19 cellular contexts compared by ENCODE assay signal in genomic region chr7:140463111-140463510, GRCh38. TPM values are rescaled to one million over a fixed set of nuclear protein-coding genes. Genes with fewer than 3 reads are reported as not detected.
DNase-seq lines count a peak whose midpoint lies in the region; ATAC-seq lines count a peak whose summit lies in the region.
"Had no signal": no experiment of that assay in that cellular context is flagged by ENCODE, and none has a peak within 500 bp of the region (broad histone marks: within the 10 kb centered on the region; RNA-seq: fewer than 3 reads in every experiment).

No MANE protein-coding gene starts in this region.

- peaks cover 31% of the 10 kb centered on the region for H3K36me3 Mint-ChIP-seq in activated CD4-positive, alpha-beta memory T cell treated with anti-CD3 and anti-CD28 coated beads for 36 hours
- H3K36me3 Mint-ChIP-seq in activated CD4-positive, alpha-beta memory T cell treated with anti-CD3 and anti-CD28 coated beads, Interleukin-2, amount 10 ng/mL, durations not matched to agents 7 days and 5 days (ENCODE audit: low read depth) = peaks cover 48% of the 10 kb centered on the region
- peaks cover 5% of the 10 kb centered on the region for H3K36me3 Mint-ChIP-seq in activated naive CD8-positive, alpha-beta T cell
- peaks cover 4% of the 10 kb centered on the region for H3K36me3 Mint-ChIP-seq in activated naive CD8-positive, alpha-beta T cell treated with anti-CD3 and anti-CD28 coated beads for 36 hours
- peaks cover 22% of the 10 kb centered on the region for H3K36me3 Mint-ChIP-seq in activated naive CD8-positive, alpha-beta T cell treated with anti-CD3 and anti-CD28 coated beads, Interleukin-2, amount 50 U/mL, for 24 hours (ENCODE audit: low read depth)
- H3K36me3 Mint-ChIP-seq in stimulated activated effector memory CD8-positive, alpha-beta T cell treated with anti-CD3 and anti-CD28 coated beads, Interleukin-12 subunit alpha, Interleukin-12 subunit beta, amount 100 ng/mL, for 72 hours = peaks cover 97% of the 10 kb centered on the region

- POLR2A ChIA-PET in activated CD4-positive, alpha-beta memory T cell treated with anti-CD3 and anti-CD28 coated beads for 36 hours (lab: Charles Lee) = interaction anchor here (1.1 to 2.8 kb wide), 2 partner anchors 8 to 14 kb away, joined by 3 to 16 read pairs; no protein-coding TSS in a partner anchor
- POLR2A ChIA-PET in activated CD4-positive, alpha-beta memory T cell treated with anti-CD3 and anti-CD28 coated beads, Interleukin-2, amount 10 ng/mL, durations not matched to agents 7 days and 5 days (lab: Charles Lee) = no interaction called here

- peaks cover 24% of the 10 kb centered on the region for H3K4me1 Mint-ChIP-seq in activated CD4-positive, alpha-beta memory T cell treated with anti-CD3 and anti-CD28 coated beads for 36 hours (ENCODE audit: low read depth)
- peaks cover 10% of the 10 kb centered on the region for H3K4me1 Mint-ChIP-seq in activated CD4-positive, alpha-beta memory T cell treated with anti-CD3 and anti-CD28 coated beads, Interleukin-2, amount 10 ng/mL, durations not matched to agents 7 days and 5 days
- H3K4me1 Mint-ChIP-seq in activated naive CD8-positive, alpha-beta T cell (ENCODE audit: low read depth) = peaks cover 18% of the 10 kb centered on the region
- H3K4me1 Mint-ChIP-seq in activated naive CD8-positive, alpha-beta T cell treated with anti-CD3 and anti-CD28 coated beads for 36 hours = peaks cover 13% of the 10 kb centered on the region
- peaks cover 8% of the 10 kb centered on the region for H3K4me1 Mint-ChIP-seq in activated naive CD8-positive, alpha-beta T cell treated with anti-CD3 and anti-CD28 coated beads, Interleukin-2, amount 50 U/mL, for 24 hours
- H3K4me1 Mint-ChIP-seq in stimulated activated effector memory CD8-positive, alpha-beta T cell treated with anti-CD3 and anti-CD28 coated beads, Interleukin-12 subunit alpha, Interleukin-12 subunit beta, amount 100 ng/mL, for 72 hours = peaks cover 2% of the 10 kb centered on the region

- no peak for DNase-seq in activated CD4-positive, alpha-beta memory T cell treated with anti-CD3 and anti-CD28 coated beads for 36 hours
- no peak for DNase-seq in activated CD4-positive, alpha-beta memory T cell treated with anti-CD3 and anti-CD28 coated beads, Interleukin-2, amount 10 ng/mL, durations not matched to agents 7 days and 5 days
- DNase-seq in activated naive CD8-positive, alpha-beta T cell treated with anti-CD3 and anti-CD28 coated beads for 36 hours = no peak
- DNase-seq in activated naive CD8-positive, alpha-beta T cell treated with anti-CD3 and anti-CD28 coated beads, Interleukin-2, amount 50 U/mL, for 24 hours = no peak
- no peak for DNase-seq in stimulated activated effector memory CD8-positive, alpha-beta T cell treated with anti-CD3 and anti-CD28 coated beads, Interleukin-12 subunit alpha, Interleukin-12 subunit beta, amount 100 ng/mL, for 72 hours (ENCODE audit: low spot score in 2 of 2)
- DNase-seq in posterior cingulate gyrus = no peak
- DNase-seq: 8988T; CD4-positive, alpha-beta memory T cell; DMS153; DMS79; GDM1; HCEC 1CT had no signal

- peak; percentile 71 for ATAC-seq in activated naive CD8-positive, alpha-beta T cell treated with anti-CD3 and anti-CD28 coated beads, Interleukin-2, amount 50 U/mL, for 24 hours
- ATAC-seq in stimulated activated effector memory CD8-positive, alpha-beta T cell treated with anti-CD3 and anti-CD28 coated beads, Interleukin-12 subunit alpha, Interleukin-12 subunit beta, amount 100 ng/mL, for 72 hours = peak; percentile 49
- ATAC-seq in HG02970 (IDR thresholded peaks at IDR 0.05; ENCODE audit: low FRiP score, unreplicated experiment) = no peak
- ATAC-seq: GM23338 had no signal

- no peak overlapping the region for H3K4me3 Mint-ChIP-seq in activated CD4-positive, alpha-beta memory T cell treated with anti-CD3 and anti-CD28 coated beads for 36 hours
- no peak overlapping the region for H3K4me3 Mint-ChIP-seq in activated CD4-positive, alpha-beta memory T cell treated with anti-CD3 and anti-CD28 coated beads, Interleukin-2, amount 10 ng/mL, durations not matched to agents 7 days and 5 days
- no peak overlapping the region for H3K4me3 Mint-ChIP-seq in activated naive CD8-positive, alpha-beta T cell
- H3K4me3 Mint-ChIP-seq in activated naive CD8-positive, alpha-beta T cell treated with anti-CD3 and anti-CD28 coated beads for 36 hours = no peak overlapping the region
- no peak overlapping the region for H3K4me3 Mint-ChIP-seq in activated naive CD8-positive, alpha-beta T cell treated with anti-CD3 and anti-CD28 coated beads, Interleukin-2, amount 50 U/mL, for 24 hours
- H3K4me3 Mint-ChIP-seq in stimulated activated effector memory CD8-positive, alpha-beta T cell treated with anti-CD3 and anti-CD28 coated beads, Interleukin-12 subunit alpha, Interleukin-12 subunit beta, amount 100 ng/mL, for 72 hours = no peak overlapping the region
- H3K4me3 Mint-ChIP-seq: CD14-positive monocyte; CD4-positive, alpha-beta memory T cell; GM23338 had no signal

- intact Hi-C loops in activated CD4-positive, alpha-beta memory T cell treated with anti-CD3 and anti-CD28 coated beads for 36 hours (cut with micrococcal nuclease) = no loop called here
- intact Hi-C loops in posterior cingulate gyrus (cut with DNase I) = no loop called here

- H3K27me3 Mint-ChIP-seq in activated CD4-positive, alpha-beta memory T cell treated with anti-CD3 and anti-CD28 coated beads for 36 hours = no peaks in the 10 kb centered on the region
- H3K27me3 Mint-ChIP-seq in activated CD4-positive, alpha-beta memory T cell treated with anti-CD3 and anti-CD28 coated beads, Interleukin-2, amount 10 ng/mL, durations not matched to agents 7 days and 5 days = no peaks in the 10 kb centered on the region
- H3K27me3 Mint-ChIP-seq in activated naive CD8-positive, alpha-beta T cell = no peaks in the 10 kb centered on the region
- H3K27me3 Mint-ChIP-seq in activated naive CD8-positive, alpha-beta T cell treated with anti-CD3 and anti-CD28 coated beads for 36 hours = no peaks in the 10 kb centered on the region
- H3K27me3 Mint-ChIP-seq in activated naive CD8-positive, alpha-beta T cell treated with anti-CD3 and anti-CD28 coated beads, Interleukin-2, amount 50 U/mL, for 24 hours = no peaks in the 10 kb centered on the region
- H3K27me3 Mint-ChIP-seq: CD4-positive, alpha-beta memory T cell had no signal

- CTCF ChIA-PET in activated CD4-positive, alpha-beta memory T cell treated with anti-CD3 and anti-CD28 coated beads for 36 hours (lab: Charles Lee) = interaction anchor here (0.8 to 1.8 kb wide), 3 partner anchors 13 to 24 kb away, joined by 3 to 7 read pairs (median 3); no protein-coding TSS in a partner anchor
- CTCF ChIA-PET in activated CD4-positive, alpha-beta memory T cell treated with anti-CD3 and anti-CD28 coated beads, Interleukin-2, amount 10 ng/mL, durations not matched to agents 7 days and 5 days (lab: Charles Lee) = interaction anchor here (1.0 kb wide), 1 partner anchor 289 kb away, joined by 3 read pairs; no protein-coding TSS in a partner anchor

- H3K27ac Mint-ChIP-seq in activated CD4-positive, alpha-beta memory T cell treated with anti-CD3 and anti-CD28 coated beads for 36 hours = peak overlapping the region; percentile 18
- no peak overlapping the region for H3K27ac Mint-ChIP-seq in activated CD4-positive, alpha-beta memory T cell treated with anti-CD3 and anti-CD28 coated beads, Interleukin-2, amount 10 ng/mL, durations not matched to agents 7 days and 5 days
- H3K27ac Mint-ChIP-seq in activated naive CD8-positive, alpha-beta T cell = peak overlapping the region; percentile 54
- no peak overlapping the region for H3K27ac Mint-ChIP-seq in activated naive CD8-positive, alpha-beta T cell treated with anti-CD3 and anti-CD28 coated beads for 36 hours
- no peak overlapping the region for H3K27ac Mint-ChIP-seq in activated naive CD8-positive, alpha-beta T cell treated with anti-CD3 and anti-CD28 coated beads, Interleukin-2, amount 50 U/mL, for 24 hours
- H3K27ac Mint-ChIP-seq in stimulated activated effector memory CD8-positive, alpha-beta T cell treated with anti-CD3 and anti-CD28 coated beads, Interleukin-12 subunit alpha, Interleukin-12 subunit beta, amount 100 ng/mL, for 72 hours = no peak overlapping the region
- H3K27ac Mint-ChIP-seq: GM23338 had no signal

- no peaks in the 10 kb centered on the region for H3K9me3 Mint-ChIP-seq in activated CD4-positive, alpha-beta memory T cell treated with anti-CD3 and anti-CD28 coated beads for 36 hours
- H3K9me3 Mint-ChIP-seq in activated CD4-positive, alpha-beta memory T cell treated with anti-CD3 and anti-CD28 coated beads, Interleukin-2, amount 10 ng/mL, durations not matched to agents 7 days and 5 days = no peaks in the 10 kb centered on the region
- H3K9me3 Mint-ChIP-seq in activated naive CD8-positive, alpha-beta T cell (ENCODE audit: low read depth) = no peaks in the 10 kb centered on the region
- H3K9me3 Mint-ChIP-seq in activated naive CD8-positive, alpha-beta T cell treated with anti-CD3 and anti-CD28 coated beads for 36 hours = no peaks in the 10 kb centered on the region
- H3K9me3 Mint-ChIP-seq in activated naive CD8-positive, alpha-beta T cell treated with anti-CD3 and anti-CD28 coated beads, Interleukin-2, amount 50 U/mL, for 24 hours = no peaks in the 10 kb centered on the region
- no peaks in the 10 kb centered on the region for H3K9me3 Mint-ChIP-seq in stimulated activated effector memory CD8-positive, alpha-beta T cell treated with anti-CD3 and anti-CD28 coated beads, Interleukin-12 subunit alpha, Interleukin-12 subunit beta, amount 100 ng/mL, for 72 hours
- H3K9me3 Mint-ChIP-seq: CD14-positive monocyte, GM23338 had no signal

RNA-seq across cellular contexts. Expression of gene MKRN1, which starts 16.2 kb away (rescaled TPM):
- 100 to 1,000 TPM; 104 to 106 TPM for total RNA-seq in activated CD4-positive, alpha-beta memory T cell treated with anti-CD3 and anti-CD28 coated beads for 36 hours
- 100 to 1,000 TPM; 119 to 122 TPM for total RNA-seq in activated CD4-positive, alpha-beta memory T cell treated with anti-CD3 and anti-CD28 coated beads, Interleukin-2, amount 10 ng/mL, durations not matched to agents 7 days and 5 days
- total RNA-seq in activated naive CD8-positive, alpha-beta T cell treated with anti-CD3 and anti-CD28 coated beads for 36 hours = 10 to 100 TPM; 47.7 to 48.1 TPM

RNA-seq across cellular contexts. Expression of gene RAB19, which starts 59.3 kb away (rescaled TPM):
- 10 to 100 TPM; 13.3 to 14.5 TPM for total RNA-seq in activated CD4-positive, alpha-beta memory T cell treated with anti-CD3 and anti-CD28 coated beads for 36 hours
- total RNA-seq in activated CD4-positive, alpha-beta memory T cell treated with anti-CD3 and anti-CD28 coated beads, Interleukin-2, amount 10 ng/mL, durations not matched to agents 7 days and 5 days = 1 to 10 TPM; 4.3 to 4.8 TPM
- 1 to 10 TPM; 6.8 to 7.6 TPM for total RNA-seq in activated naive CD8-positive, alpha-beta T cell treated with anti-CD3 and anti-CD28 coated beads for 36 hours
- total RNA-seq: A673, Daoy, HT1080 had no signal

Comparison
In these comparisons a context has a peak if more than half of its experiments do, and no peak if none do; other contexts are left out.
1. H3K27ac Mint-ChIP-seq: peak in activated CD4-positive, alpha-beta memory T cell treated with anti-CD3 and anti-CD28 coated beads for 36 hours (single experiment) and activated naive CD8-positive, alpha-beta T cell (single experiment); none in activated CD4-positive, alpha-beta memory T cell treated with anti-CD3 and anti-CD28 coated beads, Interleukin-2, amount 10 ng/mL, durations not matched to agents 7 days and 5 days (single experiment), activated naive CD8-positive, alpha-beta T cell treated with anti-CD3 and anti-CD28 coated beads for 36 hours (single experiment), activated naive CD8-positive, alpha-beta T cell treated with anti-CD3 and anti-CD28 coated beads, Interleukin-2, amount 50 U/mL, for 24 hours (single experiment) and stimulated activated effector memory CD8-positive, alpha-beta T cell treated with anti-CD3 and anti-CD28 coated beads, Interleukin-12 subunit alpha, Interleukin-12 subunit beta, amount 100 ng/mL, for 72 hours (single experiment).